ENCODE assay signal across 1 cellular context in the genomic region with DNA sequence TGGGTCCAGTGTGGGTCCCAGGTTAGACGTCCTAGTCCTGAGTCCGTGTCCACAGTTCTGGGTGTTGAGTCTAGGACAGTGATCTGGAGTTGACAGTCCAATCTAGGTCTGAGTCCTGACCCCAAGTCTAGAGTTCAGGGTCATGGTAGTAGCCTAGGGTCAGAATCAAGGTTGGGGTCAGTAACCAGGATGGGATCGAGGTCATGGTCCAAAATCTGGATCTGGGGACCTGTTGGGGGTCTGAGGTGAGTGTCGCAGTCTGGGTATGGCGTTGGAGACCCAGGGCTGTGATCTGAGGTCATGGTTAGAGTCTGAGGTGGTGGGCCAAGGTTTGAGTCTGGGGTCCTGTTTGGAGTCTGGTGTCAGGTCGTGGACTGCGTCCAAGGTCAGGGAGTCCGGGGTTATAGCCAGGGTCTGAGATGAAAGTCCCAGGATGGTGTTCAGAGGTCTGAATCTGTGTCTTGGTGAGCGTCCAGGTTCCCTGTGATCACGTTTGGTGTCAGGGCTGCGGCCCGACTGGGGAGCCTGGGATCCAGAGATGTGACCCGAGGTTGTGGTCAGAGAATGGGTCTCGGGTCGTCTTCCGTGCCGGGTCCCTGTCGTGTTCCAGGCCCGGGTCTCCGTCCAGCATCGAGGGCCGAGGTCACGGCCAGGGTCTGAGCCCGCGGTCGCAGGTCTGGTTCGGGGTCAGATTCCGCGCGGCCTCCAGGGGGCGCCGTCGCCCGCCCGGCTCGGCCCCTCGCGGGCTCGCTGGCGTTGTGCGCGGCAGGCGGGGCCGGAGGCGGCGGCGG.
TF ChIP-seq lines count a peak whose summit lies in the region.

No MANE protein-coding gene starts in this region.

TF ChIP-seq in HepG2, 621 proteins besides CTCF, POLR2A, EP300 and RAD21 (continued from another document and continues in another):
- TF ChIP-seq WIZ (CRISPR knock-in tag; IDR thresholded peaks at IDR 0.05): no peak
- peak; percentile 71 for TF ChIP-seq NRL (CRISPR knock-in tag; IDR thresholded peaks at IDR 0.05; ENCODE audit: borderline replicate concordance)
- TF ChIP-seq HOXD1 (CRISPR knock-in tag; IDR thresholded peaks at IDR 0.05): no peak
- TF ChIP-seq KDM5A (IDR thresholded peaks at IDR 0.05; ENCODE audit: borderline replicate concordance, low read length): no peak
- TF ChIP-seq SMARCC2 (IDR thresholded peaks at IDR 0.05): no peak
- TF ChIP-seq, protein P1, sequence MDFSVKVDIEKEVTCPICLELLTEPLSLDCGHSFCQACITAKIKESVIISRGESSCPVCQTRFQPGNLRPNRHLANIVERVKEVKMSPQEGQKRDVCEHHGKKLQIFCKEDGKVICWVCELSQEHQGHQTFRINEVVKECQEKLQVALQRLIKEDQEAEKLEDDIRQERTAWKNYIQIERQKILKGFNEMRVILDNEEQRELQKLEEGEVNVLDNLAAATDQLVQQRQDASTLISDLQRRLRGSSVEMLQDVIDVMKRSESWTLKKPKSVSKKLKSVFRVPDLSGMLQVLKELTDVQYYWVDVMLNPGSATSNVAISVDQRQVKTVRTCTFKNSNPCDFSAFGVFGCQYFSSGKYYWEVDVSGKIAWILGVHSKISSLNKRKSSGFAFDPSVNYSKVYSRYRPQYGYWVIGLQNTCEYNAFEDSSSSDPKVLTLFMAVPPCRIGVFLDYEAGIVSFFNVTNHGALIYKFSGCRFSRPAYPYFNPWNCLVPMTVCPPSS (IDR thresholded peaks at IDR 0.05): no peak
- peak; percentile 59; the same call in 1 of the 2 replicates for TF ChIP-seq KDM2A (CRISPR knock-in tag; IDR thresholded peaks at IDR 0.05; ENCODE audit: borderline replicate concordance, low read depth)
- no peak; the same call in 1 of the 2 replicates for TF ChIP-seq SP4 (CRISPR knock-in tag; IDR thresholded peaks at IDR 0.05)
- no peak; the same call in 1 of the 2 replicates for TF ChIP-seq ZMYM4 (CRISPR knock-in tag; IDR thresholded peaks at IDR 0.05)
- TF ChIP-seq, protein P2, sequence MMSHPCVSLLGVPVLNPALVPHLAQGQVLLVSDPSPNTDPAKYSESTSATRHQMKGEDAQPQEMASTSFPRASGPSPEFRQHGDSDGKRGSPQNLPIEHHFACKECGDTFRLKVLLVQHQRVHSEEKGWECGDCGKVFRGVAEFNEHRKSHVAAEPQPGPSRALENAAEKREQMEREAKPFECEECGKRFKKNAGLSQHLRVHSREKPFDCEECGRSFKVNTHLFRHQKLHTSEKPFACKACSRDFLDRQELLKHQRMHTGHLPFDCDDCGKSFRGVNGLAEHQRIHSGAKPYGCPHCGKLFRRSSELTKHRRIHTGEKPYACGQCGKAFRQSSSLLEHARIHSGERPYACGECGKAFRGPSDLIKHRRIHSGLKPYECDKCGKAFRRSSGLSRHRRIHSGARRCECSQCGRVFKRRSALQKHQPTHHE (CRISPR knock-in tag; IDR thresholded peaks at IDR 0.05; ENCODE audit: borderline replicate concordance): no peak
- 0 out of 2 replicates have a peak, but pooled peaks have one; percentile 28 for TF ChIP-seq ZNF891 (CRISPR knock-in tag; IDR thresholded peaks at IDR 0.05)
- TF ChIP-seq FIP1L1 (IDR thresholded peaks at IDR 0.05; ENCODE audit: borderline replicate concordance, insufficient read depth, low read depth, low read length): no peak
- TF ChIP-seq, protein P3, sequence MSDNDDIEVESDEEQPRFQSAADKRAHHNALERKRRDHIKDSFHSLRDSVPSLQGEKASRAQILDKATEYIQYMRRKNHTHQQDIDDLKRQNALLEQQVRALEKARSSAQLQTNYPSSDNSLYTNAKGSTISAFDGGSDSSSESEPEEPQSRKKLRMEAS (IDR thresholded peaks at IDR 0.05): peak; percentile 40; the same call in 1 of the 2 replicates
- TF ChIP-seq, protein P4, sequence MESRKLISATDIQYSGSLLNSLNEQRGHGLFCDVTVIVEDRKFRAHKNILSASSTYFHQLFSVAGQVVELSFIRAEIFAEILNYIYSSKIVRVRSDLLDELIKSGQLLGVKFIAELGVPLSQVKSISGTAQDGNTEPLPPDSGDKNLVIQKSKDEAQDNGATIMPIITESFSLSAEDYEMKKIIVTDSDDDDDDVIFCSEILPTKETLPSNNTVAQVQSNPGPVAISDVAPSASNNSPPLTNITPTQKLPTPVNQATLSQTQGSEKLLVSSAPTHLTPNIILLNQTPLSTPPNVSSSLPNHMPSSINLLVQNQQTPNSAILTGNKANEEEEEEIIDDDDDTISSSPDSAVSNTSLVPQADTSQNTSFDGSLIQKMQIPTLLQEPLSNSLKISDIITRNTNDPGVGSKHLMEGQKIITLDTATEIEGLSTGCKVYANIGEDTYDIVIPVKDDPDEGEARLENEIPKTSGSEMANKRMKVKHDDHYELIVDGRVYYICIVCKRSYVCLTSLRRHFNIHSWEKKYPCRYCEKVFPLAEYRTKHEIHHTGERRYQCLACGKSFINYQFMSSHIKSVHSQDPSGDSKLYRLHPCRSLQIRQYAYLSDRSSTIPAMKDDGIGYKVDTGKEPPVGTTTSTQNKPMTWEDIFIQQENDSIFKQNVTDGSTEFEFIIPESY (CRISPR knock-in tag; IDR thresholded peaks at IDR 0.05): no peak
- TF ChIP-seq ASH2L (IDR thresholded peaks at IDR 0.05; ENCODE audit: insufficient read length, low read depth, low read length): peak; percentile 22
- TF ChIP-seq GTF2F1 (IDR thresholded peaks at IDR 0.05; ENCODE audit: low read length): no peak
- TF ChIP-seq, protein P5, sequence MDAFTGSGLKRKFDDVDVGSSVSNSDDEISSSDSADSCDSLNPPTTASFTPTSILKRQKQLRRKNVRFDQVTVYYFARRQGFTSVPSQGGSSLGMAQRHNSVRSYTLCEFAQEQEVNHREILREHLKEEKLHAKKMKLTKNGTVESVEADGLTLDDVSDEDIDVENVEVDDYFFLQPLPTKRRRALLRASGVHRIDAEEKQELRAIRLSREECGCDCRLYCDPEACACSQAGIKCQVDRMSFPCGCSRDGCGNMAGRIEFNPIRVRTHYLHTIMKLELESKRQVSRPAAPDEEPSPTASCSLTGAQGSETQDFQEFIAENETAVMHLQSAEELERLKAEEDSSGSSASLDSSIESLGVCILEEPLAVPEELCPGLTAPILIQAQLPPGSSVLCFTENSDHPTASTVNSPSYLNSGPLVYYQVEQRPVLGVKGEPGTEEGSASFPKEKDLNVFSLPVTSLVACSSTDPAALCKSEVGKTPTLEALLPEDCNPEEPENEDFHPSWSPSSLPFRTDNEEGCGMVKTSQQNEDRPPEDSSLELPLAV (CRISPR knock-in tag; conservative IDR thresholded peaks at IDR 0.05; ENCODE audit: low read depth): no peak
- TF ChIP-seq, protein P6, sequence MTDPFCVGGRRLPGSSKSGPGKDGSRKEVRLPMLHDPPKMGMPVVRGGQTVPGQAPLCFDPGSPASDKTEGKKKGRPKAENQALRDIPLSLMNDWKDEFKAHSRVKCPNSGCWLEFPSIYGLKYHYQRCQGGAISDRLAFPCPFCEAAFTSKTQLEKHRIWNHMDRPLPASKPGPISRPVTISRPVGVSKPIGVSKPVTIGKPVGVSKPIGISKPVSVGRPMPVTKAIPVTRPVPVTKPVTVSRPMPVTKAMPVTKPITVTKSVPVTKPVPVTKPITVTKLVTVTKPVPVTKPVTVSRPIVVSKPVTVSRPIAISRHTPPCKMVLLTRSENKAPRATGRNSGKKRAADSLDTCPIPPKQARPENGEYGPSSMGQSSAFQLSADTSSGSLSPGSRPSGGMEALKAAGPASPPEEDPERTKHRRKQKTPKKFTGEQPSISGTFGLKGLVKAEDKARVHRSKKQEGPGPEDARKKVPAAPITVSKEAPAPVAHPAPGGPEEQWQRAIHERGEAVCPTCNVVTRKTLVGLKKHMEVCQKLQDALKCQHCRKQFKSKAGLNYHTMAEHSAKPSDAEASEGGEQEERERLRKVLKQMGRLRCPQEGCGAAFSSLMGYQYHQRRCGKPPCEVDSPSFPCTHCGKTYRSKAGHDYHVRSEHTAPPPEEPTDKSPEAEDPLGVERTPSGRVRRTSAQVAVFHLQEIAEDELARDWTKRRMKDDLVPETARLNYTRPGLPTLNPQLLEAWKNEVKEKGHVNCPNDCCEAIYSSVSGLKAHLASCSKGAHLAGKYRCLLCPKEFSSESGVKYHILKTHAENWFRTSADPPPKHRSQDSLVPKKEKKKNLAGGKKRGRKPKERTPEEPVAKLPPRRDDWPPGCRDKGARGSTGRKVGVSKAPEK (CRISPR knock-in tag; IDR thresholded peaks at IDR 0.05; ENCODE audit: borderline replicate concordance): no peak
- no peak for TF ChIP-seq ZSCAN30 (CRISPR knock-in tag; IDR thresholded peaks at IDR 0.05)
- TF ChIP-seq, protein P7, sequence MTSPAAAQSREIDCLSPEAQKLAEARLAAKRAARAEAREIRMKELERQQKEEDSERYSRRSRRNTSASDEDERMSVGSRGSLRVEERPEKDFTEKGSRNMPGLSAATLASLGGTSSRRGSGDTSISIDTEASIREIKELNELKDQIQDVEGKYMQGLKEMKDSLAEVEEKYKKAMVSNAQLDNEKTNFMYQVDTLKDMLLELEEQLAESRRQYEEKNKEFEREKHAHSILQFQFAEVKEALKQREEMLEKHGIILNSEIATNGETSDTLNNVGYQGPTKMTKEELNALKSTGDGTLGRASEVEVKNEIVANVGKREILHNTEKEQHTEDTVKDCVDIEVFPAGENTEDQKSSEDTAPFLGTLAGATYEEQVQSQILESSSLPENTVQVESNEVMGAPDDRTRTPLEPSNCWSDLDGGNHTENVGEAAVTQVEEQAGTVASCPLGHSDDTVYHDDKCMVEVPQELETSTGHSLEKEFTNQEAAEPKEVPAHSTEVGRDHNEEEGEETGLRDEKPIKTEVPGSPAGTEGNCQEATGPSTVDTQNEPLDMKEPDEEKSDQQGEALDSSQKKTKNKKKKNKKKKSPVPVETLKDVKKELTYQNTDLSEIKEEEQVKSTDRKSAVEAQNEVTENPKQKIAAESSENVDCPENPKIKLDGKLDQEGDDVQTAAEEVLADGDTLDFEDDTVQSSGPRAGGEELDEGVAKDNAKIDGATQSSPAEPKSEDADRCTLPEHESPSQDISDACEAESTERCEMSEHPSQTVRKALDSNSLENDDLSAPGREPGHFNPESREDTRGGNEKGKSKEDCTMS (CRISPR knock-in tag; conservative IDR thresholded peaks at IDR 0.05): no peak
- TF ChIP-seq ZSCAN29 (CRISPR knock-in tag; conservative IDR thresholded peaks at IDR 0.05): no peak
- TF ChIP-seq SETDB1 (CRISPR knock-in tag; IDR thresholded peaks at IDR 0.05; ENCODE audit: borderline replicate concordance): no peak
- no peak for TF ChIP-seq ZNF260 (CRISPR knock-in tag; IDR thresholded peaks at IDR 0.05; ENCODE audit: borderline replicate concordance, low read depth)
- no peak for TF ChIP-seq BRCA1 (CRISPR knock-in tag; IDR thresholded peaks at IDR 0.05)
- no peak for TF ChIP-seq PRPF4 (IDR thresholded peaks at IDR 0.05; ENCODE audit: low read depth, low read length, poor library complexity, severe bottlenecking)
- no peak for TF ChIP-seq ZNF136 (CRISPR knock-in tag; IDR thresholded peaks at IDR 0.05; ENCODE audit: low read depth)
- 0 out of 2 replicates have a peak, but pooled peaks have one; percentile 28 for TF ChIP-seq NCOR1 (IDR thresholded peaks at IDR 0.05; ENCODE audit: borderline replicate concordance, low read length)
- no peak for TF ChIP-seq ZNF468 (CRISPR knock-in tag; IDR thresholded peaks at IDR 0.05)
- TF ChIP-seq, protein P8, sequence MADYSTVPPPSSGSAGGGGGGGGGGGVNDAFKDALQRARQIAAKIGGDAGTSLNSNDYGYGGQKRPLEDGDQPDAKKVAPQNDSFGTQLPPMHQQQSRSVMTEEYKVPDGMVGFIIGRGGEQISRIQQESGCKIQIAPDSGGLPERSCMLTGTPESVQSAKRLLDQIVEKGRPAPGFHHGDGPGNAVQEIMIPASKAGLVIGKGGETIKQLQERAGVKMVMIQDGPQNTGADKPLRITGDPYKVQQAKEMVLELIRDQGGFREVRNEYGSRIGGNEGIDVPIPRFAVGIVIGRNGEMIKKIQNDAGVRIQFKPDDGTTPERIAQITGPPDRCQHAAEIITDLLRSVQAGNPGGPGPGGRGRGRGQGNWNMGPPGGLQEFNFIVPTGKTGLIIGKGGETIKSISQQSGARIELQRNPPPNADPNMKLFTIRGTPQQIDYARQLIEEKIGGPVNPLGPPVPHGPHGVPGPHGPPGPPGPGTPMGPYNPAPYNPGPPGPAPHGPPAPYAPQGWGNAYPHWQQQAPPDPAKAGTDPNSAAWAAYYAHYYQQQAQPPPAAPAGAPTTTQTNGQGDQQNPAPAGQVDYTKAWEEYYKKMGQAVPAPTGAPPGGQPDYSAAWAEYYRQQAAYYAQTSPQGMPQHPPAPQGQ (CRISPR knock-in tag; IDR thresholded peaks at IDR 0.05; ENCODE audit: borderline replicate concordance): no peak
- TF ChIP-seq, protein P9, sequence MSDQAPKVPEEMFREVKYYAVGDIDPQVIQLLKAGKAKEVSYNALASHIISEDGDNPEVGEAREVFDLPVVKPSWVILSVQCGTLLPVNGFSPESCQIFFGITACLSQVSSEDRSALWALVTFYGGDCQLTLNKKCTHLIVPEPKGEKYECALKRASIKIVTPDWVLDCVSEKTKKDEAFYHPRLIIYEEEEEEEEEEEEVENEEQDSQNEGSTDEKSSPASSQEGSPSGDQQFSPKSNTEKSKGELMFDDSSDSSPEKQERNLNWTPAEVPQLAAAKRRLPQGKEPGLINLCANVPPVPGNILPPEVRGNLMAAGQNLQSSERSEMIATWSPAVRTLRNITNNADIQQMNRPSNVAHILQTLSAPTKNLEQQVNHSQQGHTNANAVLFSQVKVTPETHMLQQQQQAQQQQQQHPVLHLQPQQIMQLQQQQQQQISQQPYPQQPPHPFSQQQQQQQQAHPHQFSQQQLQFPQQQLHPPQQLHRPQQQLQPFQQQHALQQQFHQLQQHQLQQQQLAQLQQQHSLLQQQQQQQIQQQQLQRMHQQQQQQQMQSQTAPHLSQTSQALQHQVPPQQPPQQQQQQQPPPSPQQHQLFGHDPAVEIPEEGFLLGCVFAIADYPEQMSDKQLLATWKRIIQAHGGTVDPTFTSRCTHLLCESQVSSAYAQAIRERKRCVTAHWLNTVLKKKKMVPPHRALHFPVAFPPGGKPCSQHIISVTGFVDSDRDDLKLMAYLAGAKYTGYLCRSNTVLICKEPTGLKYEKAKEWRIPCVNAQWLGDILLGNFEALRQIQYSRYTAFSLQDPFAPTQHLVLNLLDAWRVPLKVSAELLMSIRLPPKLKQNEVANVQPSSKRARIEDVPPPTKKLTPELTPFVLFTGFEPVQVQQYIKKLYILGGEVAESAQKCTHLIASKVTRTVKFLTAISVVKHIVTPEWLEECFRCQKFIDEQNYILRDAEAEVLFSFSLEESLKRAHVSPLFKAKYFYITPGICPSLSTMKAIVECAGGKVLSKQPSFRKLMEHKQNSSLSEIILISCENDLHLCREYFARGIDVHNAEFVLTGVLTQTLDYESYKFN (CRISPR knock-in tag; conservative IDR thresholded peaks at IDR 0.05): 0 out of 2 replicates have a peak, but pooled peaks have one; percentile 19
- TF ChIP-seq, protein P10, sequence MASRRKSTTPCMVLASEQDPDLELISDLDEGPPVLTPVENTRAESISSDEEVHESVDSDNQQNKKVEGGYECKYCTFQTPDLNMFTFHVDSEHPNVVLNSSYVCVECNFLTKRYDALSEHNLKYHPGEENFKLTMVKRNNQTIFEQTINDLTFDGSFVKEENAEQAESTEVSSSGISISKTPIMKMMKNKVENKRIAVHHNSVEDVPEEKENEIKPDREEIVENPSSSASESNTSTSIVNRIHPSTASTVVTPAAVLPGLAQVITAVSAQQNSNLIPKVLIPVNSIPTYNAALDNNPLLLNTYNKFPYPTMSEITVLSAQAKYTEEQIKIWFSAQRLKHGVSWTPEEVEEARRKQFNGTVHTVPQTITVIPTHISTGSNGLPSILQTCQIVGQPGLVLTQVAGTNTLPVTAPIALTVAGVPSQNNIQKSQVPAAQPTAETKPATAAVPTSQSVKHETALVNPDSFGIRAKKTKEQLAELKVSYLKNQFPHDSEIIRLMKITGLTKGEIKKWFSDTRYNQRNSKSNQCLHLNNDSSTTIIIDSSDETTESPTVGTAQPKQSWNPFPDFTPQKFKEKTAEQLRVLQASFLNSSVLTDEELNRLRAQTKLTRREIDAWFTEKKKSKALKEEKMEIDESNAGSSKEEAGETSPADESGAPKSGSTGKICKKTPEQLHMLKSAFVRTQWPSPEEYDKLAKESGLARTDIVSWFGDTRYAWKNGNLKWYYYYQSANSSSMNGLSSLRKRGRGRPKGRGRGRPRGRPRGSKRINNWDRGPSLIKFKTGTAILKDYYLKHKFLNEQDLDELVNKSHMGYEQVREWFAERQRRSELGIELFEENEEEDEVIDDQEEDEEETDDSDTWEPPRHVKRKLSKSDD (CRISPR knock-in tag; IDR thresholded peaks at IDR 0.05; ENCODE audit: low read depth): no peak
- no peak for TF ChIP-seq ZNF160 (CRISPR knock-in tag; IDR thresholded peaks at IDR 0.05)
